Comparison of ENCODE assay signal across 1 cellular context in the genomic region with DNA sequence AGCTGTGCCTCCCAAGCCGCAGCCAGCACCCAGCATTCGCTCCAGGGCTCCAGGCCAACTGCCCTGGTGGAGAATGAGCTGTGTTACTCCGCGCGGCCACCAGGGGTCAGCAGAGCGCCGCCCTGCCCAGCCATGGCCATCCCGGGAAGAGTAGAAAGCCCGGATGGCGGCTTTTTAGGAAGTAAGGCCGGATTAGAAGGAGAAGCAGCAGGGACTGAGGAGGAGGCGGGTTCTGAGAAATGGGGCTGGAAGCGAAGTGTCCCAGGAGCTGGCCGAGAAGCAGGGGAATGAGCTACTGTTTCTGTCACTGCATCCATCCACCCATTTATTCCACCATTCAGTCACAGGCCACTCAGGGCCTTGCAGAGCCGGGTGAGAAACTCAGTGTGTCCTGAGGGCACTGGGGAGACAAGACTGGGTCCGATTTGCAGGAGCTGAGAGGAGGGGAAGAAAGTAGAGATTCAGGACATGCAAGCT.
TF ChIP-seq lines count a peak whose summit lies in the region.

No MANE protein-coding gene starts in this region.

TF ChIP-seq in HepG2, 621 proteins besides CTCF, POLR2A, EP300 and RAD21 (continued from another document and continues in another):
- TF ChIP-seq, protein P1, sequence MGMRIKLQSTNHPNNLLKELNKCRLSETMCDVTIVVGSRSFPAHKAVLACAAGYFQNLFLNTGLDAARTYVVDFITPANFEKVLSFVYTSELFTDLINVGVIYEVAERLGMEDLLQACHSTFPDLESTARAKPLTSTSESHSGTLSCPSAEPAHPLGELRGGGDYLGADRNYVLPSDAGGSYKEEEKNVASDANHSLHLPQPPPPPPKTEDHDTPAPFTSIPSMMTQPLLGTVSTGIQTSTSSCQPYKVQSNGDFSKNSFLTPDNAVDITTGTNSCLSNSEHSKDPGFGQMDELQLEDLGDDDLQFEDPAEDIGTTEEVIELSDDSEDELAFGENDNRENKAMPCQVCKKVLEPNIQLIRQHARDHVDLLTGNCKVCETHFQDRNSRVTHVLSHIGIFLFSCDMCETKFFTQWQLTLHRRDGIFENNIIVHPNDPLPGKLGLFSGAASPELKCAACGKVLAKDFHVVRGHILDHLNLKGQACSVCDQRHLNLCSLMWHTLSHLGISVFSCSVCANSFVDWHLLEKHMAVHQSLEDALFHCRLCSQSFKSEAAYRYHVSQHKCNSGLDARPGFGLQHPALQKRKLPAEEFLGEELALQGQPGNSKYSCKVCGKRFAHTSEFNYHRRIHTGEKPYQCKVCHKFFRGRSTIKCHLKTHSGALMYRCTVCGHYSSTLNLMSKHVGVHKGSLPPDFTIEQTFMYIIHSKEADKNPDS (CRISPR knock-in tag; IDR thresholded peaks at IDR 0.05) = no peak
- 0 out of 2 replicates have a peak, but pooled peaks have one; percentile 55 for TF ChIP-seq SALL2 (CRISPR knock-in tag; IDR thresholded peaks at IDR 0.05)
- TF ChIP-seq CBFB (CRISPR knock-in tag; IDR thresholded peaks at IDR 0.05) = no peak
- TF ChIP-seq KLF13 (CRISPR knock-in tag; IDR thresholded peaks at IDR 0.05) = no peak
- TF ChIP-seq, protein P2, sequence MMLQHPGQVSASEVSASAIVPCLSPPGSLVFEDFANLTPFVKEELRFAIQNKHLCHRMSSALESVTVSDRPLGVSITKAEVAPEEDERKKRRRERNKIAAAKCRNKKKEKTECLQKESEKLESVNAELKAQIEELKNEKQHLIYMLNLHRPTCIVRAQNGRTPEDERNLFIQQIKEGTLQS (CRISPR knock-in tag; IDR thresholded peaks at IDR 0.05) = no peak
- TF ChIP-seq, protein P3, sequence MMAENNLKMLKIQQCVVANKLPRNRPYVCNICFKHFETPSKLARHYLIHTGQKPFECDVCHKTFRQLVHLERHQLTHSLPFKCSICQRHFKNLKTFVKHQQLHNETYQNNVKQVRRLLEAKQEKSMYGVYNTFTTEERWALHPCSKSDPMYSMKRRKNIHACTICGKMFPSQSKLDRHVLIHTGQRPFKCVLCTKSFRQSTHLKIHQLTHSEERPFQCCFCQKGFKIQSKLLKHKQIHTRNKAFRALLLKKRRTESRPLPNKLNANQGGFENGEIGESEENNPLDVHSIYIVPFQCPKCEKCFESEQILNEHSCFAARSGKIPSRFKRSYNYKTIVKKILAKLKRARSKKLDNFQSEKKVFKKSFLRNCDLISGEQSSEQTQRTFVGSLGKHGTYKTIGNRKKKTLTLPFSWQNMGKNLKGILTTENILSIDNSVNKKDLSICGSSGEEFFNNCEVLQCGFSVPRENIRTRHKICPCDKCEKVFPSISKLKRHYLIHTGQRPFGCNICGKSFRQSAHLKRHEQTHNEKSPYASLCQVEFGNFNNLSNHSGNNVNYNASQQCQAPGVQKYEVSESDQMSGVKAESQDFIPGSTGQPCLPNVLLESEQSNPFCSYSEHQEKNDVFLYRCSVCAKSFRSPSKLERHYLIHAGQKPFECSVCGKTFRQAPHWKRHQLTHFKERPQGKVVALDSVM (CRISPR knock-in tag; IDR thresholded peaks at IDR 0.05) = peak; percentile 74
- TF ChIP-seq, protein P4, sequence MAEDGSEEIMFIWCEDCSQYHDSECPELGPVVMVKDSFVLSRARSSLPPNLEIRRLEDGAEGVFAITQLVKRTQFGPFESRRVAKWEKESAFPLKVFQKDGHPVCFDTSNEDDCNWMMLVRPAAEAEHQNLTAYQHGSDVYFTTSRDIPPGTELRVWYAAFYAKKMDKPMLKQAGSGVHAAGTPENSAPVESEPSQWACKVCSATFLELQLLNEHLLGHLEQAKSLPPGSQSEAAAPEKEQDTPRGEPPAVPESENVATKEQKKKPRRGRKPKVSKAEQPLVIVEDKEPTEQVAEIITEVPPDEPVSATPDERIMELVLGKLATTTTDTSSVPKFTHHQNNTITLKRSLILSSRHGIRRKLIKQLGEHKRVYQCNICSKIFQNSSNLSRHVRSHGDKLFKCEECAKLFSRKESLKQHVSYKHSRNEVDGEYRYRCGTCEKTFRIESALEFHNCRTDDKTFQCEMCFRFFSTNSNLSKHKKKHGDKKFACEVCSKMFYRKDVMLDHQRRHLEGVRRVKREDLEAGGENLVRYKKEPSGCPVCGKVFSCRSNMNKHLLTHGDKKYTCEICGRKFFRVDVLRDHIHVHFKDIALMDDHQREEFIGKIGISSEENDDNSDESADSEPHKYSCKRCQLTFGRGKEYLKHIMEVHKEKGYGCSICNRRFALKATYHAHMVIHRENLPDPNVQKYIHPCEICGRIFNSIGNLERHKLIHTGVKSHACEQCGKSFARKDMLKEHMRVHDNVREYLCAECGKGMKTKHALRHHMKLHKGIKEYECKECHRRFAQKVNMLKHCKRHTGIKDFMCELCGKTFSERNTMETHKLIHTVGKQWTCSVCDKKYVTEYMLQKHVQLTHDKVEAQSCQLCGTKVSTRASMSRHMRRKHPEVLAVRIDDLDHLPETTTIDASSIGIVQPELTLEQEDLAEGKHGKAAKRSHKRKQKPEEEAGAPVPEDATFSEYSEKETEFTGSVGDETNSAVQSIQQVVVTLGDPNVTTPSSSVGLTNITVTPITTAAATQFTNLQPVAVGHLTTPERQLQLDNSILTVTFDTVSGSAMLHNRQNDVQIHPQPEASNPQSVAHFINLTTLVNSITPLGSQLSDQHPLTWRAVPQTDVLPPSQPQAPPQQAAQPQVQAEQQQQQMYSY (CRISPR knock-in tag; IDR thresholded peaks at IDR 0.05) = peak; percentile 69; the same call in 1 of the 2 replicates
- no peak for TF ChIP-seq RORA (CRISPR knock-in tag; IDR thresholded peaks at IDR 0.05)
- TF ChIP-seq, protein P5, sequence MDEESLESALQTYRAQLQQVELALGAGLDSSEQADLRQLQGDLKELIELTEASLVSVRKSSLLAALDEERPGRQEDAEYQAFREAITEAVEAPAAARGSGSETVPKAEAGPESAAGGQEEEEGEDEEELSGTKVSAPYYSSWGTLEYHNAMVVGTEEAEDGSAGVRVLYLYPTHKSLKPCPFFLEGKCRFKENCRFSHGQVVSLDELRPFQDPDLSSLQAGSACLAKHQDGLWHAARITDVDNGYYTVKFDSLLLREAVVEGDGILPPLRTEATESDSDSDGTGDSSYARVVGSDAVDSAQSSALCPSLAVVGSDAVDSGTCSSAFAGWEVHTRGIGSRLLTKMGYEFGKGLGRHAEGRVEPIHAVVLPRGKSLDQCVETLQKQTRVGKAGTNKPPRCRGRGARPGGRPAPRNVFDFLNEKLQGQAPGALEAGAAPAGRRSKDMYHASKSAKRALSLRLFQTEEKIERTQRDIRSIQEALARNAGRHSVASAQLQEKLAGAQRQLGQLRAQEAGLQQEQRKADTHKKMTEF (CRISPR knock-in tag; IDR thresholded peaks at IDR 0.05) = 0 out of 2 replicates have a peak, but pooled peaks have one; percentile 34
- TF ChIP-seq, protein P6, sequence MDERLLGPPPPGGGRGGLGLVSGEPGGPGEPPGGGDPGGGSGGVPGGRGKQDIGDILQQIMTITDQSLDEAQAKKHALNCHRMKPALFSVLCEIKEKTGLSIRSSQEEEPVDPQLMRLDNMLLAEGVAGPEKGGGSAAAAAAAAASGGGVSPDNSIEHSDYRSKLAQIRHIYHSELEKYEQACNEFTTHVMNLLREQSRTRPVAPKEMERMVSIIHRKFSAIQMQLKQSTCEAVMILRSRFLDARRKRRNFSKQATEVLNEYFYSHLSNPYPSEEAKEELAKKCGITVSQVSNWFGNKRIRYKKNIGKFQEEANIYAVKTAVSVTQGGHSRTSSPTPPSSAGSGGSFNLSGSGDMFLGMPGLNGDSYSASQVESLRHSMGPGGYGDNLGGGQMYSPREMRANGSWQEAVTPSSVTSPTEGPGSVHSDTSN (CRISPR knock-in tag; IDR thresholded peaks at IDR 0.05) = no peak
- no peak for TF ChIP-seq NFIC (IDR thresholded peaks at IDR 0.05; ENCODE audit: low read length)
- no peak for TF ChIP-seq ZNF674 (CRISPR knock-in tag; IDR thresholded peaks at IDR 0.05; ENCODE audit: low read depth)
- no peak for TF ChIP-seq DNMT1 (CRISPR knock-in tag; IDR thresholded peaks at IDR 0.05)
- no peak for TF ChIP-seq RELA (CRISPR knock-in tag; IDR thresholded peaks at IDR 0.05)
- TF ChIP-seq ZNF432 (CRISPR knock-in tag; IDR thresholded peaks at IDR 0.05; ENCODE audit: borderline replicate concordance) = no peak
- 0 out of 2 replicates have a peak, but pooled peaks have one; percentile 32 for TF ChIP-seq IRF2 (CRISPR knock-in tag; IDR thresholded peaks at IDR 0.05)
- TF ChIP-seq CENPT (CRISPR knock-in tag; IDR thresholded peaks at IDR 0.05; ENCODE audit: low read depth) = no peak
- TF ChIP-seq, protein P7, sequence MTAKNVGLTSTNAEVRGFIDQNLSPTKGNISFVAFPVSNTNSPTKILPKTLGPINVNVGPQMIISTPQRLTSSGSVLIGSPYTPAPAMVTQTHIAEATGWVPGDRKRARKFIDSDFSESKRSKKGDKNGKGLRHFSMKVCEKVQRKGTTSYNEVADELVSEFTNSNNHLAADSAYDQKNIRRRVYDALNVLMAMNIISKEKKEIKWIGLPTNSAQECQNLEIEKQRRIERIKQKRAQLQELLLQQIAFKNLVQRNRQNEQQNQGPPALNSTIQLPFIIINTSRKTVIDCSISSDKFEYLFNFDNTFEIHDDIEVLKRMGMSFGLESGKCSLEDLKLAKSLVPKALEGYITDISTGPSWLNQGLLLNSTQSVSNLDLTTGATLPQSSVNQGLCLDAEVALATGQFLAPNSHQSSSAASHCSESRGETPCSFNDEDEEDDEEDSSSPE (CRISPR knock-in tag; IDR thresholded peaks at IDR 0.05) = no peak
- TF ChIP-seq, protein P8, sequence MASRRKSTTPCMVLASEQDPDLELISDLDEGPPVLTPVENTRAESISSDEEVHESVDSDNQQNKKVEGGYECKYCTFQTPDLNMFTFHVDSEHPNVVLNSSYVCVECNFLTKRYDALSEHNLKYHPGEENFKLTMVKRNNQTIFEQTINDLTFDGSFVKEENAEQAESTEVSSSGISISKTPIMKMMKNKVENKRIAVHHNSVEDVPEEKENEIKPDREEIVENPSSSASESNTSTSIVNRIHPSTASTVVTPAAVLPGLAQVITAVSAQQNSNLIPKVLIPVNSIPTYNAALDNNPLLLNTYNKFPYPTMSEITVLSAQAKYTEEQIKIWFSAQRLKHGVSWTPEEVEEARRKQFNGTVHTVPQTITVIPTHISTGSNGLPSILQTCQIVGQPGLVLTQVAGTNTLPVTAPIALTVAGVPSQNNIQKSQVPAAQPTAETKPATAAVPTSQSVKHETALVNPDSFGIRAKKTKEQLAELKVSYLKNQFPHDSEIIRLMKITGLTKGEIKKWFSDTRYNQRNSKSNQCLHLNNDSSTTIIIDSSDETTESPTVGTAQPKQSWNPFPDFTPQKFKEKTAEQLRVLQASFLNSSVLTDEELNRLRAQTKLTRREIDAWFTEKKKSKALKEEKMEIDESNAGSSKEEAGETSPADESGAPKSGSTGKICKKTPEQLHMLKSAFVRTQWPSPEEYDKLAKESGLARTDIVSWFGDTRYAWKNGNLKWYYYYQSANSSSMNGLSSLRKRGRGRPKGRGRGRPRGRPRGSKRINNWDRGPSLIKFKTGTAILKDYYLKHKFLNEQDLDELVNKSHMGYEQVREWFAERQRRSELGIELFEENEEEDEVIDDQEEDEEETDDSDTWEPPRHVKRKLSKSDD (CRISPR knock-in tag; IDR thresholded peaks at IDR 0.05; ENCODE audit: low read depth) = no peak
- no peak for TF ChIP-seq LCORL (IDR thresholded peaks at IDR 0.05)
- TF ChIP-seq LCORL (CRISPR knock-in tag; IDR thresholded peaks at IDR 0.05) = 0 out of 2 replicates have a peak, but pooled peaks have one; percentile 29
- TF ChIP-seq, protein P9, sequence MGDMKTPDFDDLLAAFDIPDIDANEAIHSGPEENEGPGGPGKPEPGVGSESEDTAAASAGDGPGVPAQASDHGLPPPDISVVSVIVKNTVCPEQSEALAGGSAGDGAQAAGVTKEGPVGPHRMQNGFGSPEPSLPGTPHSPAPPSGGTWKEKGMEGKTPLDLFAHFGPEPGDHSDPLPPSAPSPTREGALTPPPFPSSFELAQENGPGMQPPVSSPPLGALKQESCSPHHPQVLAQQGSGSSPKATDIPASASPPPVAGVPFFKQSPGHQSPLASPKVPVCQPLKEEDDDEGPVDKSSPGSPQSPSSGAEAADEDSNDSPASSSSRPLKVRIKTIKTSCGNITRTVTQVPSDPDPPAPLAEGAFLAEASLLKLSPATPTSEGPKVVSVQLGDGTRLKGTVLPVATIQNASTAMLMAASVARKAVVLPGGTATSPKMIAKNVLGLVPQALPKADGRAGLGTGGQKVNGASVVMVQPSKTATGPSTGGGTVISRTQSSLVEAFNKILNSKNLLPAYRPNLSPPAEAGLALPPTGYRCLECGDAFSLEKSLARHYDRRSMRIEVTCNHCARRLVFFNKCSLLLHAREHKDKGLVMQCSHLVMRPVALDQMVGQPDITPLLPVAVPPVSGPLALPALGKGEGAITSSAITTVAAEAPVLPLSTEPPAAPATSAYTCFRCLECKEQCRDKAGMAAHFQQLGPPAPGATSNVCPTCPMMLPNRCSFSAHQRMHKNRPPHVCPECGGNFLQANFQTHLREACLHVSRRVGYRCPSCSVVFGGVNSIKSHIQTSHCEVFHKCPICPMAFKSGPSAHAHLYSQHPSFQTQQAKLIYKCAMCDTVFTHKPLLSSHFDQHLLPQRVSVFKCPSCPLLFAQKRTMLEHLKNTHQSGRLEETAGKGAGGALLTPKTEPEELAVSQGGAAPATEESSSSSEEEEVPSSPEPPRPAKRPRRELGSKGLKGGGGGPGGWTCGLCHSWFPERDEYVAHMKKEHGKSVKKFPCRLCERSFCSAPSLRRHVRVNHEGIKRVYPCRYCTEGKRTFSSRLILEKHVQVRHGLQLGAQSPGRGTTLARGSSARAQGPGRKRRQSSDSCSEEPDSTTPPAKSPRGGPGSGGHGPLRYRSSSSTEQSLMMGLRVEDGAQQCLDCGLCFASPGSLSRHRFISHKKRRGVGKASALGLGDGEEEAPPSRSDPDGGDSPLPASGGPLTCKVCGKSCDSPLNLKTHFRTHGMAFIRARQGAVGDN (CRISPR knock-in tag; IDR thresholded peaks at IDR 0.05) = peak; percentile 72
- TF ChIP-seq SAP130 (CRISPR knock-in tag; IDR thresholded peaks at IDR 0.05; ENCODE audit: low read depth) = peak; percentile 41; the same call in 1 of the 2 replicates
- no peak for TF ChIP-seq CREM (IDR thresholded peaks at IDR 0.05)
- no peak for TF ChIP-seq CREM (CRISPR knock-in tag; IDR thresholded peaks at IDR 0.05)
